28 cellular contexts compared by ENCODE assay signal in genomic region chr14:78383060-78383459, GRCh38.
"Had no signal": no experiment of that assay in that cellular context is flagged by ENCODE, and none has a peak within 500 bp of the region (broad histone marks: within the 10 kb centered on the region; RNA-seq: fewer than 3 reads in every experiment).

No MANE protein-coding gene starts in this region.

- H3K36me3 ChIP-seq: left lung, lower lobe of right lung, ovary, right atrium auricular region, right lobe of liver, stomach, thyroid gland, upper lobe of right lung had no signal

- H3K27ac Mint-ChIP-seq: mesothelial cell of epicardium; naive B cell; natural killer cell; progenitor cell of endocrine pancreas; stimulated activated memory B cell treated with anti-CD40 and anti-IgM and Interleukin-4, amounts not matched to agents 10 μg/mL and 1 μg/mL and 100 μg/mL, for 72 hours had no signal

- H3K27me3 ChIP-seq: left lung, ovary, right atrium auricular region, right lobe of liver, stomach, testis, thyroid gland, upper lobe of right lung had no signal

- DNase-seq: hippocampal formation; kidney glomerular epithelial cell; left colon; left lung; lower lobe of right lung; mammary epithelial cell; mesenchymal stem cell; naive B cell; natural killer cell; ovary; right lobe of liver; stimulated activated CD4-positive, alpha-beta T cell treated with anti-CD3 and anti-CD28 coated beads, Interleukin-1b, Interleukin-23, amount 100 ng/mL, for 48 hours; stimulated activated CD4-positive, alpha-beta T cell treated with anti-CD3 and anti-CD28 coated beads, Interleukin-2, amount 100 ng/mL, for 48 hours; stimulated activated CD4-positive, alpha-beta T cell treated with anti-CD3 and anti-CD28 coated beads, Interleukin-4, amount 100 ng/mL, for 4 hours; stimulated activated CD8-positive, alpha-beta memory T cell treated with anti-CD3 and anti-CD28 coated beads, Interleukin-4, amount 100 ng/mL, for 48 hours; stimulated activated naive CD4-positive, alpha-beta T cell treated with Interleukin-2 at 50 U/mL for 16 hours; stomach; testis; thyroid gland; trophoblast cell; upper lobe of right lung had no signal

- H3K27me3 Mint-ChIP-seq: naive B cell; progenitor cell of endocrine pancreas; stimulated activated memory B cell treated with anti-CD40 and anti-IgM and Interleukin-4, amounts not matched to agents 10 μg/mL and 1 μg/mL and 100 μg/mL, for 72 hours had no signal

- H3K4me1 Mint-ChIP-seq: mesothelial cell of epicardium; naive B cell; natural killer cell; stimulated activated memory B cell treated with anti-CD40 and anti-IgM and Interleukin-4, amounts not matched to agents 10 μg/mL and 1 μg/mL and 100 μg/mL, for 72 hours had no signal

- H3K4me1 ChIP-seq: left lung, lower lobe of right lung, right atrium auricular region, right lobe of liver, stomach, testis, thyroid gland, upper lobe of right lung had no signal

- H3K27ac ChIP-seq: left lung, lower lobe of right lung, ovary, right atrium auricular region, right lobe of liver, stomach, testis, thyroid gland, upper lobe of right lung had no signal

- H3K4me3 ChIP-seq: left lung, lower lobe of right lung, ovary, right atrium auricular region, right lobe of liver, smooth muscle cell, stomach, testis, thyroid gland, upper lobe of right lung had no signal

- H3K9me3 Mint-ChIP-seq: mesothelial cell of epicardium had no signal

- FAIRE-seq: keratinocyte, urothelium cell line had no signal

- H3K4me3 Mint-ChIP-seq: mesothelial cell of epicardium; naive B cell; natural killer cell; stimulated activated memory B cell treated with anti-CD40 and anti-IgM and Interleukin-4, amounts not matched to agents 10 μg/mL and 1 μg/mL and 100 μg/mL, for 72 hours had no signal

- ATAC-seq: left colon; left lung; lower lobe of right lung; natural killer cell; right lobe of liver; stimulated activated memory B cell treated with anti-CD40 and anti-IgM and Interleukin-4, amounts not matched to agents 10 μg/mL and 1 μg/mL and 100 μg/mL, for 72 hours; upper lobe of right lung had no signal

- H3K9me3 ChIP-seq: left lung, lower lobe of right lung, ovary, right atrium auricular region, right lobe of liver, testis, thyroid gland, upper lobe of right lung had no signal

- H3K36me3 Mint-ChIP-seq: mesothelial cell of epicardium; naive B cell; natural killer cell; stimulated activated memory B cell treated with anti-CD40 and anti-IgM and Interleukin-4, amounts not matched to agents 10 μg/mL and 1 μg/mL and 100 μg/mL, for 72 hours had no signal

- H3K4me2 ChIP-seq: smooth muscle cell had no signal
